In genomic region chr2:12955864-12956263, GRCh38 we compare ENCODE assay signal across 6 cellular contexts.
"Had no signal": no experiment of that assay in that cellular context is flagged by ENCODE, and none has a peak within 500 bp of the region (broad histone marks: within the 10 kb centered on the region; RNA-seq: fewer than 3 reads in every experiment).

No MANE protein-coding gene starts in this region.

- FAIRE-seq: HTR-8/SVneo had no signal

- DNase-seq: IMR-90, KBM-7, KG1 had no signal

- H3K27ac ChIP-seq: HL-60, KMS-11 had no signal

- H3K9ac ChIP-seq: KMS-11 had no signal

- H3K4me2 ChIP-seq: KMS-11 had no signal
